ENCODE assay signal across 8 cellular contexts in genomic region chr22:37804886-37805857, GRCh38. TPM values are rescaled to one million over a fixed set of nuclear protein-coding genes. Genes with fewer than 3 reads are reported as not detected.
DNase-seq lines count a peak whose midpoint lies in the region; ATAC-seq and TF ChIP-seq lines count a peak whose summit lies in the region.

No MANE protein-coding gene starts in this region.

- peak; percentile 38 to 60 for ATAC-seq in natural killer cell treated with Interleukin-12 subunit alpha and Interleukin-12 subunit beta and Interleukin-15 and Interleukin-18, amount 100 ng/mL, for 72 hours
- peak; percentile 34 for ATAC-seq in stimulated activated naive CD8-positive, alpha-beta T cell treated with anti-CD3 and anti-CD28 coated beads, Interleukin-15, Interleukin-2, amounts not matched to agents 100 U/mL and 50 U/mL, for 24 hours
- no peak for ATAC-seq in HG03571 (IDR thresholded peaks at IDR 0.05; ENCODE audit: unreplicated experiment)

- H3K9me3 Mint-ChIP-seq in natural killer cell treated with Interleukin-12 subunit alpha and Interleukin-12 subunit beta and Interleukin-15 and Interleukin-18, amount 100 ng/mL, for 72 hours: peaks cover 3% of the 10 kb centered on the region

- peak overlapping the region in 1 of 2 donors; percentile 48 for H3K27ac Mint-ChIP-seq in natural killer cell treated with Interleukin-12 subunit alpha and Interleukin-12 subunit beta and Interleukin-15 and Interleukin-18, amount 100 ng/mL, for 72 hours

- peak overlapping the region; percentile 57 for H3K4me3 Mint-ChIP-seq in natural killer cell treated with Interleukin-12 subunit alpha and Interleukin-12 subunit beta and Interleukin-15 and Interleukin-18, amount 100 ng/mL, for 72 hours

- no peak for TF ChIP-seq CTCF in fibroblast of villous mesenchyme (IDR thresholded peaks at IDR 0.05; ENCODE audit: insufficient read depth, low read depth, low read length)

- peak overlapping the region; percentile 81 for H3K4me3 ChIP-seq in fibroblast of villous mesenchyme (ENCODE audit: low read depth, low read length)

- DNase-seq in AG20443 (ENCODE audit: low spot score) (peak; percentile 93), HT-29 (ENCODE audit: low spot score) (peak; percentile 83), SHP77 treated with DMSO at 0.1 percent for 48 hours (lab: John Stamatoyannopoulos, UW) (peak; percentile 67), fibroblast of villous mesenchyme (ENCODE audit: low read depth) (peak; percentile 84)
- DNase-seq in activated gamma-delta T cell treated with anti-CD3 and anti-CD28 coated beads, Interleukin-2, amount 50 U/mL, for 16 hours (ENCODE audit: low read depth): peak; percentile 19
- peak; percentile 80 for DNase-seq in natural killer cell treated with Interleukin-12 subunit alpha and Interleukin-12 subunit beta and Interleukin-15 and Interleukin-18, amount 100 ng/mL, for 72 hours (ENCODE audit: low spot score)
- peak; percentile 81 for DNase-seq in stimulated activated naive CD8-positive, alpha-beta T cell treated with anti-CD3 and anti-CD28 coated beads, Interleukin-15, Interleukin-2, amounts not matched to agents 100 U/mL and 50 U/mL, for 24 hours

- peaks cover 21 to 38% of the 10 kb centered on the region in 2 donors for H3K4me1 Mint-ChIP-seq in natural killer cell treated with Interleukin-12 subunit alpha and Interleukin-12 subunit beta and Interleukin-15 and Interleukin-18, amount 100 ng/mL, for 72 hours (ENCODE audit: low read depth in 2 of 2)

- H3K27me3 Mint-ChIP-seq in natural killer cell treated with Interleukin-12 subunit alpha and Interleukin-12 subunit beta and Interleukin-15 and Interleukin-18, amount 100 ng/mL, for 72 hours: peaks cover 30 to 39% of the 10 kb centered on the region in 2 donors

- peaks cover 4% of the 10 kb centered on the region for H3K36me3 Mint-ChIP-seq in natural killer cell treated with Interleukin-12 subunit alpha and Interleukin-12 subunit beta and Interleukin-15 and Interleukin-18, amount 100 ng/mL, for 72 hours

RNA-seq across cellular contexts. Expression of gene GCAT, which starts 2.6 kb away (rescaled TPM):
- 23.5 and 29.6 TPM in 2 replicates for total RNA-seq in HT-29 (2014; rRNA removed; shearing (Covaris generic))
- total RNA-seq in fibroblast of villous mesenchyme: 20.3 and 31.1 TPM in 2 replicates
- 10 to 100 TPM; 11.5 to 12.3 TPM for total RNA-seq in natural killer cell treated with Interleukin-12 subunit alpha and Interleukin-12 subunit beta and Interleukin-15 and Interleukin-18, amount 100 ng/mL, for 72 hours

RNA-seq across cellular contexts. Expression of gene GALR3, which starts 18.0 kb away (rescaled TPM):
- total RNA-seq in HT-29 (2014; rRNA removed; shearing (Covaris generic)): not detected in 2 replicates
- total RNA-seq in fibroblast of villous mesenchyme: under 0.01 TPM in 1 of 2 replicates, not detected in the other
- total RNA-seq in natural killer cell treated with Interleukin-12 subunit alpha and Interleukin-12 subunit beta and Interleukin-15 and Interleukin-18, amount 100 ng/mL, for 72 hours: not detected

RNA-seq across cellular contexts. Expression of gene ANKRD54, which starts 39.0 kb away (rescaled TPM):
- 17.8 and 19.6 TPM in 2 replicates for total RNA-seq in HT-29 (2014; rRNA removed; shearing (Covaris generic))
- total RNA-seq in fibroblast of villous mesenchyme: 24.8 and 28.5 TPM in 2 replicates
- 10 to 100 TPM; 23.2 to 42.2 TPM for total RNA-seq in natural killer cell treated with Interleukin-12 subunit alpha and Interleukin-12 subunit beta and Interleukin-15 and Interleukin-18, amount 100 ng/mL, for 72 hours

RNA-seq across cellular contexts. Expression of gene EIF3L, which starts 44.0 kb away (rescaled TPM):
- 219 and 230 TPM in 2 replicates for total RNA-seq in HT-29 (2014; rRNA removed; shearing (Covaris generic))
- 230 and 285 TPM in 2 replicates for total RNA-seq in fibroblast of villous mesenchyme
- 100 to 1,000 TPM; 271 to 340 TPM for total RNA-seq in natural killer cell treated with Interleukin-12 subunit alpha and Interleukin-12 subunit beta and Interleukin-15 and Interleukin-18, amount 100 ng/mL, for 72 hours

Comparison
In these comparisons a context has a peak if more than half of its experiments do, and no peak if none do; other contexts are left out.
1. DNase-seq: peak in every context shown above with its lines; median percentile 93 in AG20443; 84 in fibroblast of villous mesenchyme; 83 in HT-29; 81 in stimulated activated naive CD8-positive, alpha-beta T cell treated with anti-CD3 and anti-CD28 coated beads, Interleukin-15, Interleukin-2, amounts not matched to agents 100 U/mL and 50 U/mL, for 24 hours; 80 in natural killer cell treated with Interleukin-12 subunit alpha and Interleukin-12 subunit beta and Interleukin-15 and Interleukin-18, amount 100 ng/mL, for 72 hours; 67 in SHP77 treated with DMSO at 0.1 percent for 48 hours; 19 in activated gamma-delta T cell treated with anti-CD3 and anti-CD28 coated beads, Interleukin-2, amount 50 U/mL, for 16 hours.